Comparison of ENCODE assay signal across 9 cellular contexts in the genomic region with DNA sequence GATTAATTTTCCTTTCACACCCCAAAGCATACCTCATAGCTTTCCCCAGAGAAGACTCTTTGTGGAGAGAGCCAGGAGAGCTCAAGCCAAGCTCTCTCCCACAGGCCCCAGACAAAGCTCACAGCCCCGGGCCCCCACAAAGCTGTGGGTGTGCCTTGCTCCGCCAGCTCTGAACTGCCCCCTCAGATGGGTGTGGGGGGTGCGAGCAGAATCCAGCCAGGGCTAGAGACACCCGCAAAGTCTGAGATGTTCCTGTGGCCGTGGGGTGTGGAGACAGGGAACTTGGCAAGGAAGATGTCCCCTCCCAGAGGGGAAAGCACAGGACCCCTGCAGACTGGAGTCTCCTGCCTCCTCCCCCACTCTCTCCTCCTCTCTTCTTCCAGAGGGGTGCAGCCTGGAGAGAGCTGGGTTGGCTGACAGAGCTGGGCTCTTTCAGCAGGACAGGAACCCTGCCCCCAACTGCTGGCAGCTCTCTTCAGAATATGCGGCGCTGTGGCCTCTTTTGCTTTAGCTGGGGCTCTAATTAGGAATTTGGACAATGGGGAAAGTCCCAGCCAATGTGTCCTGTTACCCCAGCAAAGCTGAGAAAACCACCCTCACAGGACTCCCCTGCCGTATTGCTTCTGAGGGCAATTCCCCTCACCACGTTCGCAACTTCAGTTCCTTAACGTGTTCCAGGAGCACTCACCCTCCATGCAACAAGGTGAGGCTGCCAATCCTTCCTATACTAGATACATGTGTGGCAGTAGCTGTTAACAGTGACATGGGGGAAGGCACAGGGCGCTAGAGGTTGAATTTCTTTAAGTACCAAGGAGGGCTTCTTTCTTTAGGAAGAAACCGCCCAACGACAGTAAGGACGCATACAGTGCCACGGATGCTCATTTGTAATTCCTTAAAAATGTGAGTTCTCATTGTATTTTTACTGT.
A peak's percentile ranks its signal among the peaks of the same experiment; 100 is the strongest.
DNase-seq lines count a peak whose midpoint lies in the region; ATAC-seq lines count a peak whose summit lies in the region.
"Had no signal": no experiment of that assay in that cellular context is flagged by ENCODE, and none has a peak within 500 bp of the region (broad histone marks: within the 10 kb centered on the region; RNA-seq: fewer than 3 reads in every experiment).

No MANE protein-coding gene starts in this region.

- peak overlapping the region; percentile 31 for H3K27ac Mint-ChIP-seq in activated T-helper 17 cell treated with anti-CD3 and anti-CD28 coated beads, Interleukin-2, amount 50 U/mL, for 72 hours
- peak overlapping the region; percentile 56 for H3K27ac Mint-ChIP-seq in stimulated activated naive B cell treated with anti-CD40 and anti-IgM and Interleukin-4, amounts not matched to agents 10 μg/mL and 1 μg/mL and 100 μg/mL, for 72 hours

- peaks cover 47% of the 10 kb centered on the region for H3K4me1 ChIP-seq in iPS-20b (ENCODE audit: insufficient read depth, low read length)

- H3K27ac ChIP-seq in iPS-20b (ENCODE audit: low read length) = no peak overlapping the region

- intact Hi-C loops in sciatic nerve (cut with DNase I) = no loop called here

- H3K9me3 Mint-ChIP-seq in activated T-cell treated with anti-CD3 and anti-CD28 coated beads, Interleukin-2, amount 50 U/mL, for 4 hours = peaks cover 3% of the 10 kb centered on the region
- peaks cover 4% of the 10 kb centered on the region for H3K9me3 Mint-ChIP-seq in activated T-helper 17 cell treated with anti-CD3 and anti-CD28 coated beads, Interleukin-2, amount 50 U/mL, for 72 hours
- H3K9me3 Mint-ChIP-seq in stimulated activated naive B cell treated with anti-CD40 and anti-IgM and Interleukin-4, amounts not matched to agents 10 μg/mL and 1 μg/mL and 100 μg/mL, for 72 hours = peaks cover 3 to 4% of the 10 kb centered on the region in 2 donors

- H3K4me3 Mint-ChIP-seq in activated T-cell treated with anti-CD3 and anti-CD28 coated beads, Interleukin-2, amount 50 U/mL, for 4 hours = peak overlapping the region; percentile 66
- peak overlapping the region; percentile 77 for H3K4me3 Mint-ChIP-seq in activated T-helper 17 cell treated with anti-CD3 and anti-CD28 coated beads, Interleukin-2, amount 50 U/mL, for 72 hours
- H3K4me3 Mint-ChIP-seq in stimulated activated naive B cell treated with anti-CD40 and anti-IgM and Interleukin-4, amounts not matched to agents 10 μg/mL and 1 μg/mL and 100 μg/mL, for 72 hours = peak overlapping the region; percentile 83 to 86

- no peak overlapping the region for H3K9ac ChIP-seq in iPS-20b (ENCODE audit: low read depth, low read length)

- H3K36me3 ChIP-seq in iPS-20b (ENCODE audit: insufficient read depth, low read depth, low read length) = no peaks in the 10 kb centered on the region

- H3K9me3 ChIP-seq in iPS-20b (ENCODE audit: insufficient read depth, low read depth, low read length) = no peaks in the 10 kb centered on the region

- peak overlapping the region; percentile 77; the same call in 1 of the 2 replicates for H3K4me3 ChIP-seq in iPS-20b (ENCODE audit: low read length)

- peaks cover 40% of the 10 kb centered on the region for H3K27me3 Mint-ChIP-seq in activated T-cell treated with anti-CD3 and anti-CD28 coated beads, Interleukin-2, amount 50 U/mL, for 4 hours (ENCODE audit: low read depth)
- peaks cover 27% of the 10 kb centered on the region for H3K27me3 Mint-ChIP-seq in activated T-helper 17 cell treated with anti-CD3 and anti-CD28 coated beads, Interleukin-2, amount 50 U/mL, for 72 hours
- H3K27me3 Mint-ChIP-seq in stimulated activated naive B cell treated with anti-CD40 and anti-IgM and Interleukin-4, amounts not matched to agents 10 μg/mL and 1 μg/mL and 100 μg/mL, for 72 hours = peaks cover 21 to 35% of the 10 kb centered on the region in 2 donors

- DNase-seq in activated T-cell treated with anti-CD3 and anti-CD28 coated beads, Interleukin-2, amount 50 U/mL, for 4 hours = no peak
- no peak for DNase-seq in activated T-cell treated with anti-CD3 and anti-CD28 coated beads, Interleukin-2, amount 50 U/mL, for 1 hour
- DNase-seq in stimulated activated naive B cell treated with anti-CD40 and anti-IgM and Interleukin-4, amounts not matched to agents 10 μg/mL and 1 μg/mL and 100 μg/mL, for 72 hours = peak; percentile 39
- DNase-seq in sciatic nerve (ENCODE audit: low spot score) = no peak
- no peak for DNase-seq in KG1 (lab: John Stamatoyannopoulos, UW)
- no peak for DNase-seq in NCI-H187 treated with DMSO at 0.1 percent for 48 hours (lab: John Stamatoyannopoulos, UW)
- DNase-seq: NCI-H2171 had no signal

- peaks cover 10% of the 10 kb centered on the region for H3K4me1 Mint-ChIP-seq in activated T-cell treated with anti-CD3 and anti-CD28 coated beads, Interleukin-2, amount 50 U/mL, for 4 hours (ENCODE audit: low read depth)
- H3K4me1 Mint-ChIP-seq in activated T-helper 17 cell treated with anti-CD3 and anti-CD28 coated beads, Interleukin-2, amount 50 U/mL, for 72 hours = no peaks in the 10 kb centered on the region
- H3K4me1 Mint-ChIP-seq in stimulated activated naive B cell treated with anti-CD40 and anti-IgM and Interleukin-4, amounts not matched to agents 10 μg/mL and 1 μg/mL and 100 μg/mL, for 72 hours = peaks cover 14 to 28% of the 10 kb centered on the region in 2 donors

- ATAC-seq in activated T-cell treated with anti-CD3 and anti-CD28 coated beads, Interleukin-2, amount 50 U/mL, for 4 hours = no peak
- no peak for ATAC-seq in activated T-helper 17 cell treated with anti-CD3 and anti-CD28 coated beads, Interleukin-2, amount 50 U/mL, for 72 hours (replicated peaks)
- peak; percentile 20 to 24 for ATAC-seq in stimulated activated naive B cell treated with anti-CD40 and anti-IgM and Interleukin-4, amounts not matched to agents 10 μg/mL and 1 μg/mL and 100 μg/mL, for 72 hours (replicated peaks)
- no peak for ATAC-seq in sciatic nerve

- no peaks in the 10 kb centered on the region for H3K36me3 Mint-ChIP-seq in activated T-cell treated with anti-CD3 and anti-CD28 coated beads, Interleukin-2, amount 50 U/mL, for 4 hours (ENCODE audit: insufficient read depth)
- no peaks in the 10 kb centered on the region for H3K36me3 Mint-ChIP-seq in activated T-helper 17 cell treated with anti-CD3 and anti-CD28 coated beads, Interleukin-2, amount 50 U/mL, for 72 hours (ENCODE audit: low read depth)
- peaks cover 0 to 1% of the 10 kb centered on the region in 2 donors for H3K36me3 Mint-ChIP-seq in stimulated activated naive B cell treated with anti-CD40 and anti-IgM and Interleukin-4, amounts not matched to agents 10 μg/mL and 1 μg/mL and 100 μg/mL, for 72 hours

- peaks cover 33% of the 10 kb centered on the region for H3K27me3 ChIP-seq in iPS-20b (ENCODE audit: insufficient read depth, low read length)

Comparison
In these comparisons a context has a peak if more than half of its experiments do, and no peak if none do; other contexts are left out.
1. ATAC-seq: peak in stimulated activated naive B cell treated with anti-CD40 and anti-IgM and Interleukin-4, amounts not matched to agents 10 μg/mL and 1 μg/mL and 100 μg/mL, for 72 hours (2 of 2); none in activated T-cell treated with anti-CD3 and anti-CD28 coated beads, Interleukin-2, amount 50 U/mL, for 4 hours (0 of 2), activated T-helper 17 cell treated with anti-CD3 and anti-CD28 coated beads, Interleukin-2, amount 50 U/mL, for 72 hours (single experiment) and sciatic nerve (single experiment).
2. Peak in every context shown above with its lines, with median percentiles within 50 percentile points of each other: H3K4me3 Mint-ChIP-seq.